ENCODE assay signal across 23 cellular contexts in genomic region chrX:155143959-155144548, GRCh38.
"Had no signal": no experiment of that assay in that cellular context is flagged by ENCODE, and none has a peak within 500 bp of the region (broad histone marks: within the 10 kb centered on the region; RNA-seq: fewer than 3 reads in every experiment).

No MANE protein-coding gene starts in this region.

- H3K27ac ChIP-seq: hepatocyte, left lung, sigmoid colon, tibial artery had no signal

- H3K36me3 ChIP-seq: left lung, sigmoid colon, tibial artery had no signal

- H3K27me3 ChIP-seq: hepatocyte, left lung, sigmoid colon, tibial artery had no signal

- H3K9me3 Mint-ChIP-seq: brain; naive B cell; stimulated activated naive CD8-positive, alpha-beta T cell treated with anti-CD3 and anti-CD28 coated beads, Interleukin-15, Interleukin-2, amounts not matched to agents 100 ng/mL and 50 ng/mL, for 24 hours had no signal

- H3K36me3 Mint-ChIP-seq: brain, immature natural killer cell, naive B cell had no signal

- H3K4me3 ChIP-seq: hepatocyte, left lung, lung, sigmoid colon, smooth muscle cell, tibial artery had no signal

- ATAC-seq: esophagus mucosa, left lung had no signal

- H3K27me3 Mint-ChIP-seq: naive B cell; stimulated activated naive CD8-positive, alpha-beta T cell treated with anti-CD3 and anti-CD28 coated beads, Interleukin-15, Interleukin-2, amounts not matched to agents 100 ng/mL and 50 ng/mL, for 24 hours had no signal

- H3K9me3 ChIP-seq: left lung, sigmoid colon, tibial artery had no signal

- H3K4me1 ChIP-seq: left lung, sigmoid colon, tibial artery had no signal

- H2AFZ ChIP-seq: hepatocyte had no signal

- H3K79me2 ChIP-seq: hepatocyte had no signal

- H3K4me3 Mint-ChIP-seq: brain; immature natural killer cell; naive B cell; neural crest cell; stimulated activated naive CD8-positive, alpha-beta T cell treated with anti-CD3 and anti-CD28 coated beads, Interleukin-15, Interleukin-2, amounts not matched to agents 100 ng/mL and 50 ng/mL, for 24 hours had no signal

- H3K4me1 Mint-ChIP-seq: brain, immature natural killer cell, naive B cell, neural crest cell had no signal

- H3K27ac Mint-ChIP-seq: brain; immature natural killer cell; naive B cell; stimulated activated naive CD8-positive, alpha-beta T cell treated with anti-CD3 and anti-CD28 coated beads, Interleukin-15, Interleukin-2, amounts not matched to agents 100 ng/mL and 50 ng/mL, for 24 hours had no signal

- DNase-seq: activated CD4-positive, alpha-beta T cell treated with anti-CD3 and anti-CD28 coated beads for 1 hour; activated T-cell treated with anti-CD3 and anti-CD28 coated beads for 4 hours; aorta; caudate nucleus; effector memory CD4-positive, alpha-beta T cell; glutamatergic neuron; immature natural killer cell; kidney glomerular epithelial cell; left lung; naive B cell; occipital lobe; sigmoid colon; stimulated activated CD4-positive, alpha-beta T cell treated with anti-CD3 and anti-CD28 coated beads, Interleukin-2, amount 100 ng/mL, for 48 hours; T-helper 9 cell; tibial artery had no signal

- H3K4me2 ChIP-seq: hepatocyte, smooth muscle cell had no signal

- FAIRE-seq: frontal cortex had no signal
